ENCODE assay signal across 22 cellular contexts in the genomic region with DNA sequence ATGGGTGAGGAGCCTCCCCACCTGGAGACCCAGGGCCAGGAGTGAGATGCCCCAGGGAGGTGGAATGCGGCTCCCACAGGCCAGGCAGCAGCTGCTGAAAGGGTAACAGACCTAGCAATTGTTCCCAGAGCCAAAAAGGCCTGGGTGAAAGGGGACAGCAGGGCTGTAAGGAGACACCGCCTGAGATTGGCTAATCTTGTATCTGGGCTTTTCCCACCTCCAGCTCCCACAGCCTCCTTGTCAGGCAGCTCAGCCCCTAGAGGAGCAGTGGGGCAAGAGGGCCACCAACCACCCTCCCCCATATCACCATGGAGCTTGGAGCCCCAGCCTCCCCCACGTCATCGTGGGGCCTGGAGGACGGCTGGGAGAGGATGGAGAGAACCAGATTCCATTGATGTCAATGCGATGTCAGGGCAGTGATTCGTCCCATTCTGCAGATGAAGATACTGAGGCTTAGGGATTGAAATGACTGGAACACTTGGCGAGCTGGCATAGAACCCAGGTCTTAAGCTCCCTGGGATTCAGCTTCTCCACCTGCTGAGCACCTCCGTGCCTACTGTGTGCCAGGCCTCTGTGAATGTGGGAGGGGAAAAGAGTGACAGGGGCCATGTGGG. TPM values are rescaled to one million over a fixed set of nuclear protein-coding genes. Genes with fewer than 3 reads are reported as not detected.
DNase-seq lines count a peak whose midpoint lies in the region; ATAC-seq and TF ChIP-seq lines count a peak whose summit lies in the region.
"Had no signal": no experiment of that assay in that cellular context is flagged by ENCODE, and none has a peak within 500 bp of the region (broad histone marks: within the 10 kb centered on the region; RNA-seq: fewer than 3 reads in every experiment).

No MANE protein-coding gene starts in this region.

- ATAC-seq in IMR-90 (ENCODE audit: low read depth) (no peak), HG02798 (IDR thresholded peaks at IDR 0.05; ENCODE audit: poor library complexity, unreplicated experiment) (no peak)
- no peak for ATAC-seq in stimulated activated naive B cell treated with anti-CD40 and anti-IgM and Interleukin-4, amounts not matched to agents 10 μg/mL and 1 μg/mL and 100 μg/mL, for 72 hours (replicated peaks)
- ATAC-seq in stimulated activated naive CD8-positive, alpha-beta T cell treated with anti-CD3 and anti-CD28 coated beads, Interleukin-15, Interleukin-2, amounts not matched to agents 100 U/mL and 50 U/mL, for 24 hours = no peak

- WGBS in IMR-90 (ENCODE audit: extremely low coverage in 2 of 2, insufficient read length in 1 of 2), 2 experiments = 70% methylated on average over 4 of the region's 9 CpGs; no CpG with 5 or more reads in 1 of the 2 experiments

- no peak overlapping the region for H3K14ac ChIP-seq in IMR-90 (replicated peaks; ENCODE audit: low read depth, low read length)

- H4K5ac ChIP-seq in IMR-90 (ENCODE audit: low read depth, low read length) = no peak overlapping the region

- H3K79me2 ChIP-seq in PC-9 (ENCODE audit: low read depth) = no peaks in the 10 kb centered on the region

- no peak overlapping the region for H3K18ac ChIP-seq in IMR-90 (ENCODE audit: low read depth, low read length)

- no peak overlapping the region for H4K91ac ChIP-seq in IMR-90 (ENCODE audit: insufficient read depth, low read depth, low read length)

- in situ Hi-C loops in IMR-90 (cut with MboI; ENCODE audit: low sequenced_read_pairs) = no loop called here

- H3K4me3 ChIP-seq in IMR-90 (ENCODE audit: insufficient read depth, low read depth, low read length) = no peak overlapping the region
- no peak overlapping the region for H3K4me3 ChIP-seq in PC-9
- H3K4me3 ChIP-seq: breast epithelium, dorsolateral prefrontal cortex, esophagus muscularis mucosa, GM23248, MG63, thoracic aorta had no signal

- no peak overlapping the region for H2BK15ac ChIP-seq in IMR-90 (ENCODE audit: low read depth, low read length)

- no peak overlapping the region for H3K4ac ChIP-seq in IMR-90 (ENCODE audit: low read depth, low read length)

- H3K36me3 Mint-ChIP-seq in stimulated activated naive B cell treated with anti-CD40 and anti-IgM and Interleukin-4, amounts not matched to agents 10 μg/mL and 1 μg/mL and 100 μg/mL, for 72 hours = peaks cover 3 to 23% of the 10 kb centered on the region in 2 donors

- H3K4me3 Mint-ChIP-seq in stimulated activated naive B cell treated with anti-CD40 and anti-IgM and Interleukin-4, amounts not matched to agents 10 μg/mL and 1 μg/mL and 100 μg/mL, for 72 hours = no peak overlapping the region
- H3K4me3 Mint-ChIP-seq: activated naive CD4-positive, alpha-beta T cell treated with anti-CD3 and anti-CD28 coated beads, Interleukin-2, amount 50 U/mL, for 24 hours had no signal

- TF ChIP-seq CTCF in IMR-90 (conservative IDR thresholded peaks at IDR 0.05; ENCODE audit: low read depth, low read length) (no peak), PC-9 (conservative IDR thresholded peaks at IDR 0.05) (no peak)

- H3K4me2 ChIP-seq in IMR-90 (ENCODE audit: low read depth, low read length) = no peak overlapping the region
- peak overlapping the region; percentile 33; the same call in 1 of the 2 replicates for H3K4me2 ChIP-seq in PC-9

- TF ChIP-seq RAD21 in IMR-90 (IDR thresholded peaks at IDR 0.05; ENCODE audit: low read length) = no peak

- H3K27ac ChIP-seq in IMR-90 (ENCODE audit: insufficient read depth, low read length) (no peak overlapping the region), PC-9 (peak overlapping the region; percentile 28)
- H3K27ac ChIP-seq: GM23248, thoracic aorta had no signal

- peaks cover 39 to 52% of the 10 kb centered on the region in 2 donors for H3K4me1 Mint-ChIP-seq in stimulated activated naive B cell treated with anti-CD40 and anti-IgM and Interleukin-4, amounts not matched to agents 10 μg/mL and 1 μg/mL and 100 μg/mL, for 72 hours

- BruUV-seq in IMR-90 (replicated peaks; lab: Mats Ljungman, UMichigan) (no TSS peak), PC-9 (replicated peaks; lab: Mats Ljungman, UMichigan) (no TSS peak)

- intact Hi-C loops in IMR-90 (cut with micrococcal nuclease) (no loop called here), PC-9 (cut with micrococcal nuclease; ENCODE audit: unreplicated experiment) (no loop called here)

- POLR2A ChIA-PET in IMR-90 (lab: Charles Lee; ENCODE audit: unreplicated experiment) = no interaction called here
- POLR2A ChIA-PET in PC-9 (lab: Charles Lee; ENCODE audit: unreplicated experiment) = interaction anchor here (0.6 kb wide), 1 partner anchor 135 kb away, joined by 3 read pairs; the partner anchor contains the start of gene RPL3

- H2AFZ ChIP-seq in IMR-90 (replicated peaks; ENCODE audit: low read length, poor library complexity) = no peak overlapping the region
- no peak overlapping the region for H2AFZ ChIP-seq in PC-9
- H2AFZ ChIP-seq: GM23248 had no signal

- H2BK5ac ChIP-seq in IMR-90 (ENCODE audit: low read depth, low read length, poor library complexity, severe bottlenecking) = no peak overlapping the region

- H3K36me3 ChIP-seq in IMR-90 (ENCODE audit: control insufficient read depth, insufficient read depth, low read length) (no peaks in the 10 kb centered on the region), PC-9 (ENCODE audit: low read depth) (no peaks in the 10 kb centered on the region)
- H3K36me3 ChIP-seq: breast epithelium, esophagus muscularis mucosa, MG63, thoracic aorta had no signal

- no peak overlapping the region for H3K56ac ChIP-seq in IMR-90 (ENCODE audit: extremely low read depth, insufficient read depth, low read length)

- peaks cover 20 to 33% of the 10 kb centered on the region in 2 donors for H3K27me3 Mint-ChIP-seq in stimulated activated naive B cell treated with anti-CD40 and anti-IgM and Interleukin-4, amounts not matched to agents 10 μg/mL and 1 μg/mL and 100 μg/mL, for 72 hours

- no peaks in the 10 kb centered on the region for H3K9me2 ChIP-seq in PC-9 (ENCODE audit: insufficient read depth)

- no peak overlapping the region for H3K9ac ChIP-seq in IMR-90 (ENCODE audit: low read depth, low read length)
- H3K9ac ChIP-seq: GM23248 had no signal

- H3K23ac ChIP-seq in IMR-90 (ENCODE audit: low read depth, low read length) = no peak overlapping the region; the same call in 1 of the 2 replicates

- DNase-seq in IMR-90 (peak; percentile 17), PC-9 (peak; percentile 26 to 84), left kidney (ENCODE audit: low read depth, low spot score) (peak; percentile 62), amygdala (lab: John Stamatoyannopoulos, UW) (no peak)
- DNase-seq in stimulated activated naive B cell treated with anti-CD40 and anti-IgM and Interleukin-4, amounts not matched to agents 10 μg/mL and 1 μg/mL and 100 μg/mL, for 72 hours = no peak
- no peak for DNase-seq in stimulated activated naive CD8-positive, alpha-beta T cell treated with anti-CD3 and anti-CD28 coated beads, Interleukin-15, Interleukin-2, amounts not matched to agents 100 U/mL and 50 U/mL, for 24 hours
- DNase-seq: activated CD4-positive, alpha-beta T cell treated with anti-CD3 and anti-CD28 coated beads for 1 hour; DND-41; dorsolateral prefrontal cortex; GM23248; MG63; NCI-H2029 treated with DMSO at 0.1 percent for 48 hours; NCI-H774; stimulated activated CD4-positive, alpha-beta T cell treated with anti-CD3 and anti-CD28 coated beads, Interleukin-15, amount 100 ng/mL, for 24 hours; T-helper 2 cell had no signal

- H3F3A ChIP-seq in PC-9 (ENCODE audit: insufficient read depth, low read depth) = peaks cover 26% of the 10 kb centered on the region

- H3K27ac Mint-ChIP-seq in stimulated activated naive B cell treated with anti-CD40 and anti-IgM and Interleukin-4, amounts not matched to agents 10 μg/mL and 1 μg/mL and 100 μg/mL, for 72 hours = peak overlapping the region; percentile 52
- H3K27ac Mint-ChIP-seq: activated naive CD4-positive, alpha-beta T cell treated with anti-CD3 and anti-CD28 coated beads, Interleukin-2, amount 50 U/mL, for 24 hours; CD14-positive monocyte had no signal

- H3K9me3 ChIP-seq in IMR-90 (ENCODE audit: control insufficient read depth, insufficient read depth, low read length) (no peaks in the 10 kb centered on the region), PC-9 (ENCODE audit: insufficient read depth, low read depth) (no peaks in the 10 kb centered on the region)
- H3K9me3 ChIP-seq: breast epithelium, esophagus muscularis mucosa, MG63, thoracic aorta had no signal

- CTCF ChIA-PET in IMR-90 (lab: Yijun Ruan, JAX) = no interaction called here
- CTCF ChIA-PET in PC-9 (lab: Charles Lee) = no interaction called here

- H2BK120ac ChIP-seq in IMR-90 (ENCODE audit: low read depth, low read length) = no peak overlapping the region

- dilution Hi-C loops in IMR-90 (cut with HindIII; ENCODE audit: low sequenced_read_pairs, unreplicated experiment) = no loop called here

- no peaks in the 10 kb centered on the region for H3K79me1 ChIP-seq in IMR-90 (ENCODE audit: low read depth in 1 of 2, low read length in 2 of 2)

- H2AK9ac ChIP-seq in IMR-90 (replicated peaks; ENCODE audit: low read depth, low read length, poor library complexity) = peak overlapping the region; percentile 55

- no peaks in the 10 kb centered on the region; the same call in none of the 2 replicates for H3K9me1 ChIP-seq in IMR-90 (ENCODE audit: insufficient read depth, low read length)

- H4K8ac ChIP-seq in IMR-90 (ENCODE audit: low read depth in 2 of 2, low read length in 2 of 2) = no peak overlapping the region

- no peak for TF ChIP-seq POLR2A in IMR-90 (IDR thresholded peaks at IDR 0.05; ENCODE audit: low read depth, low read length)

- H3K4me1 ChIP-seq in IMR-90 (ENCODE audit: control insufficient read depth, insufficient read depth, low read length) (peaks cover 8% of the 10 kb centered on the region; the same call in 1 of the 2 replicates), PC-9 (replicated peaks; ENCODE audit: insufficient read depth) (peaks cover 26% of the 10 kb centered on the region)

- no peak overlapping the region for H2BK20ac ChIP-seq in IMR-90 (ENCODE audit: low read depth, low read length)

- H4K20me1 ChIP-seq in IMR-90 (ENCODE audit: insufficient read depth, low read length) (no peaks in the 10 kb centered on the region), PC-9 (ENCODE audit: insufficient read depth) (no peaks in the 10 kb centered on the region)

- no peaks in the 10 kb centered on the region for H3K9me3 Mint-ChIP-seq in stimulated activated naive B cell treated with anti-CD40 and anti-IgM and Interleukin-4, amounts not matched to agents 10 μg/mL and 1 μg/mL and 100 μg/mL, for 72 hours
- H3K9me3 Mint-ChIP-seq: activated naive CD4-positive, alpha-beta T cell treated with anti-CD3 and anti-CD28 coated beads, Interleukin-2, amount 50 U/mL, for 24 hours had no signal

- H2AK5ac ChIP-seq in IMR-90 (ENCODE audit: low read depth, low read length) = 0 out of 2 replicates have a peak overlapping the region, but pooled peaks have one; percentile 1

- H3K27me3 ChIP-seq in IMR-90 (ENCODE audit: control insufficient read depth, insufficient read depth, low read length) = peaks cover 40% of the 10 kb centered on the region
- peaks cover 6% of the 10 kb centered on the region for H3K27me3 ChIP-seq in PC-9 (ENCODE audit: insufficient read depth, low read depth)
- H3K27me3 ChIP-seq: dorsolateral prefrontal cortex had no signal

RNA-seq across cellular contexts. Expression of gene MGAT3, which starts 2.9 kb away (rescaled TPM):
- total RNA-seq in IMR-90 (2012; rRNA removed) (0.28 and 0.36 TPM in 2 replicates), PC-9 (2021) (not detected in 2 replicates)
- 1.1 TPM in 2 replicates for polyA plus RNA-seq in IMR-90 (2012; rRNA removed)
- 0.38 and 0.99 TPM in 2 replicates for polyA plus RNA-seq in IMR-90 (2012; cell fraction: cytosol; rRNA removed)
- polyA plus RNA-seq in IMR-90 (2012; cell fraction: nucleus; rRNA removed; ENCODE audit: low replicate concordance) = 1.0 and 1.5 TPM in 2 replicates
- total RNA-seq: GM23248, pulmonary artery endothelial cell had no signal
- polyA plus RNA-seq: CD14-positive monocyte, GM23248 had no signal

RNA-seq across cellular contexts. Expression of gene MIEF1, which starts 48.2 kb away (rescaled TPM):
- 9.7 and 12.2 TPM in 2 replicates for total RNA-seq in IMR-90 (2012; rRNA removed)
- 15.0 and 16.9 TPM in 2 replicates for polyA plus RNA-seq in IMR-90 (2012; rRNA removed)
- polyA plus RNA-seq in IMR-90 (2012; cell fraction: cytosol; rRNA removed) = 9.7 and 13.5 TPM in 2 replicates
- polyA plus RNA-seq in IMR-90 (2012; cell fraction: nucleus; rRNA removed; ENCODE audit: low replicate concordance) = 8.6 and 12.3 TPM in 2 replicates
- 36.9 TPM in 2 replicates for total RNA-seq in PC-9 (2021)

RNA-seq across cellular contexts. Expression of gene TAB1, which starts 54.3 kb away (rescaled TPM):
- total RNA-seq in IMR-90 (2012; rRNA removed) (7.2 and 9.9 TPM in 2 replicates), PC-9 (2021) (39.9 and 42.8 TPM in 2 replicates)
- 18.8 and 26.0 TPM in 2 replicates for polyA plus RNA-seq in IMR-90 (2012; rRNA removed)
- polyA plus RNA-seq in IMR-90 (2012; cell fraction: cytosol; rRNA removed) = 32.3 and 42.2 TPM in 2 replicates
- polyA plus RNA-seq in IMR-90 (2012; cell fraction: nucleus; rRNA removed; ENCODE audit: low replicate concordance) = 24.3 and 49.5 TPM in 2 replicates

Comparison
In these comparisons a context has a peak if more than half of its experiments do, and no peak if none do; other contexts are left out.
1. DNase-seq: peak in IMR-90 (single experiment), PC-9 (2 of 2) and left kidney (single experiment); none in stimulated activated naive B cell treated with anti-CD40 and anti-IgM and Interleukin-4, amounts not matched to agents 10 μg/mL and 1 μg/mL and 100 μg/mL, for 72 hours (single experiment), amygdala (0 of 56) and stimulated activated naive CD8-positive, alpha-beta T cell treated with anti-CD3 and anti-CD28 coated beads, Interleukin-15, Interleukin-2, amounts not matched to agents 100 U/mL and 50 U/mL, for 24 hours (single experiment).